In the genomic region with DNA sequence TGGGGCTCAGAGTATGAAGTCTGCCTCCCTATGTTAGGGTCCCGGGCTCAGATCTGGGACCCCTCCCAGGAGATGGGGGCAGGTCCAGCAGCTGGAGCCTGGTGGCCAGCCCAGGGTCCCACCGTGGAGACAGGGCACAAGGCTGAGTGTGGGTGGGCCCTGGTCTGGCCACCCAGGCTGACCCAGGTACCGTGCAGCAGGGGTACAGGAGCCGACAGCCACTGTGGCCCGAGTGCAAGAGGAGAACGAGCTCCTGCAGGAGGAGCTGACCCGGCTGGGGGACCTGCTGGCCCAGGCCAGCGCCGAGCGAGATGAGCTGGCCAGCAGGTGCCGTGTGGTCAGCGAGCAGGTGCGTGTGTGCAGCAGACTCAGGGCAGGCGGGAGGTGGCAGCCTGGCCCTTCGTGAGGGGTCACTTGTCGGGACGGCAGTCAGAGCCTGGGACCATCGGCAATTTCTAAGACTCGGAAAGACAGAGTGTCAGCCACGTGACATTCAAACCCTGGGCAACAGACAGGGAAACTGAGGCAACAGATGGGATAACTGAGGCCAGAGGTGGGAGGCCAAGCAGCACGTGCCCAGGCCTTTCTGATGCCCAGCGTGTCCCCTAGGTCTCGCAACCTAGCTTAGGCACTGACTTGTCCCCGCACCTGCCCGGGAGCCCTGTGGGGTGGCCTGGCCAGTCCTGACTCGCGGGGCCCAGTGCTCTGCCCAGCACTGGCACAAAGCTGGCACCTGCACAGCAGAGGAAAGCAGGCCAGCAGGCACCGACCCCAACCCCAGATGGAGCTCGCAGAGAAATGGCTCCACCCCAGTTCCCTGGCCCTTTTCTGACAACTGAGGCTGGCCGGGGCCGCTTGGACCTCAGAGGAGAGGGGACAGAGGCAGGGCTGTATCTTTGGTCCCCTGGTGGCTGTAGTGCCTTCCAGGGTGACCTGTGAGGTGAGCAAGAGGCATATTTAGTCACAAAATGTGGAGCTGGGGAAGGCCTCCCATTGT, we compare ENCODE assay signal across 11 cellular contexts. TPM values are rescaled to one million over a fixed set of nuclear protein-coding genes. Genes with fewer than 3 reads are reported as not detected.
DNase-seq lines count a peak whose midpoint lies in the region; ATAC-seq and TF ChIP-seq lines count a peak whose summit lies in the region.
"Had no signal": no experiment of that assay in that cellular context is flagged by ENCODE, and none has a peak within 500 bp of the region (broad histone marks: within the 10 kb centered on the region; RNA-seq: fewer than 3 reads in every experiment).

No MANE protein-coding gene starts in this region.

- no peaks in the 10 kb centered on the region for H3K36me3 Mint-ChIP-seq in activated T-cell treated with anti-CD3 and anti-CD28 coated beads, Interleukin-2, amount 50 U/mL, for 24 hours (ENCODE audit: low read depth)
- H3K36me3 Mint-ChIP-seq in chondrocyte (ENCODE audit: low read depth): no peaks in the 10 kb centered on the region

- no peaks in the 10 kb centered on the region for H3K9me3 Mint-ChIP-seq in activated T-cell treated with anti-CD3 and anti-CD28 coated beads, Interleukin-2, amount 50 U/mL, for 24 hours
- H3K9me3 Mint-ChIP-seq in chondrocyte (ENCODE audit: low read depth): no peaks in the 10 kb centered on the region
- H3K9me3 Mint-ChIP-seq: stimulated activated naive CD8-positive, alpha-beta T cell treated with anti-CD3 and anti-CD28 coated beads, Interleukin-15, Interleukin-2, amounts not matched to agents 100 ng/mL and 50 ng/mL, for 24 hours had no signal

- TF ChIP-seq POLR2A in upper lobe of left lung (IDR thresholded peaks at IDR 0.05): no peak

- peaks cover 4 to 15% (median 9%) of the 10 kb centered on the region in 4 donors for H3K4me1 ChIP-seq in upper lobe of left lung

- no peaks in the 10 kb centered on the region for H3K9me3 ChIP-seq in upper lobe of left lung

- peaks cover 0 to 5% (median 0%) of the 10 kb centered on the region in 4 donors for H3K27me3 ChIP-seq in upper lobe of left lung

- TF ChIP-seq EP300 in upper lobe of left lung (IDR thresholded peaks at IDR 0.05): no peak

- H3K27me3 Mint-ChIP-seq in activated T-cell treated with anti-CD3 and anti-CD28 coated beads, Interleukin-2, amount 50 U/mL, for 24 hours: peaks cover 19% of the 10 kb centered on the region
- no peaks in the 10 kb centered on the region for H3K27me3 Mint-ChIP-seq in chondrocyte (ENCODE audit: low read depth)

- H3K36me3 ChIP-seq in upper lobe of left lung: no peaks in the 10 kb centered on the region

- no peak overlapping the region for H3K4me3 Mint-ChIP-seq in activated T-cell treated with anti-CD3 and anti-CD28 coated beads, Interleukin-2, amount 50 U/mL, for 24 hours
- no peak overlapping the region for H3K4me3 Mint-ChIP-seq in chondrocyte (ENCODE audit: unreplicated experiment)
- H3K4me3 Mint-ChIP-seq: stimulated activated naive CD8-positive, alpha-beta T cell treated with anti-CD3 and anti-CD28 coated beads, Interleukin-15, Interleukin-2, amounts not matched to agents 100 ng/mL and 50 ng/mL, for 24 hours had no signal

- WGBS in upper lobe of left lung, 2 donors: 89 to 91% methylated on average over 13 to 31 of the region's 31 CpGs

- peak overlapping the region in 2 of 4 donors; percentile 5 to 9 for H3K27ac ChIP-seq in upper lobe of left lung

- ATAC-seq in upper lobe of left lung (ENCODE audit: low FRiP score in 2 of 2) (no peak), HG03045 (IDR thresholded peaks at IDR 0.05; ENCODE audit: unreplicated experiment) (no peak)

- no peak overlapping the region for H3K27ac Mint-ChIP-seq in activated T-cell treated with anti-CD3 and anti-CD28 coated beads, Interleukin-2, amount 50 U/mL, for 24 hours
- no peak overlapping the region for H3K27ac Mint-ChIP-seq in chondrocyte (ENCODE audit: unreplicated experiment)
- H3K27ac Mint-ChIP-seq: stimulated activated naive CD8-positive, alpha-beta T cell treated with anti-CD3 and anti-CD28 coated beads, Interleukin-15, Interleukin-2, amounts not matched to agents 100 ng/mL and 50 ng/mL, for 24 hours had no signal

- DNase-seq in activated T-cell treated with anti-CD3 and anti-CD28 coated beads, Interleukin-2, amount 50 U/mL, for 48 hours: peak; percentile 9 to 14
- no peak for DNase-seq in activated T-cell treated with anti-CD3 and anti-CD28 coated beads, Interleukin-2, amount 50 U/mL, for 24 hours
- DNase-seq in chondrocyte (ENCODE audit: low spot score) (peak; percentile 89), mesenteric fat pad (ENCODE audit: low spot score) (peak; percentile 87), upper lobe of left lung (peak; percentile 15 to 72), hypothalamus (lab: John Stamatoyannopoulos, UW) (no peak), HCEC 1CT (no peak)
- DNase-seq: NCI-H1105 treated with DMSO at 0.1 percent for 48 hours had no signal

- no peak overlapping the region for H3K4me3 ChIP-seq in upper lobe of left lung

- TF ChIP-seq CTCF in chondrocyte (IDR thresholded peaks at IDR 0.05) (no peak), upper lobe of left lung (IDR thresholded peaks at IDR 0.05) (no peak)

- H3K4me1 Mint-ChIP-seq in activated T-cell treated with anti-CD3 and anti-CD28 coated beads, Interleukin-2, amount 50 U/mL, for 24 hours (ENCODE audit: low read depth): peaks cover 2% of the 10 kb centered on the region
- peaks cover 8% of the 10 kb centered on the region for H3K4me1 Mint-ChIP-seq in chondrocyte (ENCODE audit: low read depth)

RNA-seq across cellular contexts. Expression of gene CROCC2, which starts 13.9 kb away (rescaled TPM):
- total RNA-seq in chondrocyte: not detected in 3 replicates
- total RNA-seq in mesenteric fat pad: not detected
- total RNA-seq in upper lobe of left lung: 10 to 100 TPM in 3 of 6 donors, 1 to 10 TPM in 2, under 1 TPM in 1; 0.23 to 17.8 (median 7.6) TPM
- total RNA-seq: glomerular endothelial cell had no signal

RNA-seq across cellular contexts. Expression of gene MAB21L4, which starts 24.1 kb away (rescaled TPM):
- not detected in 3 replicates for total RNA-seq in chondrocyte
- not detected for total RNA-seq in mesenteric fat pad
- 100 to 1,000 TPM in 1 of 6 donors, 10 to 100 TPM in 5; 11.5 to 117 (median 29.0) TPM for total RNA-seq in upper lobe of left lung
- total RNA-seq: glomerular endothelial cell had no signal

RNA-seq across cellular contexts. Expression of gene AGXT, which starts 51.5 kb away (rescaled TPM):
- not detected in 3 replicates for total RNA-seq in chondrocyte
- 0.32 TPM for total RNA-seq in mesenteric fat pad
- total RNA-seq in upper lobe of left lung: under 1 TPM in 3 of 6 donors, not detected in 3; 0.30 to 0.46 (median 0.44) TPM
- total RNA-seq: glomerular endothelial cell had no signal

Comparison
In these comparisons a context has a peak if more than half of its experiments do, and no peak if none do; other contexts are left out.
1. DNase-seq: peak in activated T-cell treated with anti-CD3 and anti-CD28 coated beads, Interleukin-2, amount 50 U/mL, for 48 hours (2 of 2), chondrocyte (single experiment), mesenteric fat pad (single experiment) and upper lobe of left lung (2 of 2); none in activated T-cell treated with anti-CD3 and anti-CD28 coated beads, Interleukin-2, amount 50 U/mL, for 24 hours (single experiment), hypothalamus (0 of 51) and HCEC 1CT (single experiment).
2. RNA of gene MAB21L4, which starts 24.1 kb away (total RNA-seq): 11.5 to 117 TPM in upper lobe of left lung; not detected in chondrocyte and not detected in mesenteric fat pad (single experiment); every median in the first group is over 10 times any median in the second.